13 cellular contexts compared by ENCODE assay signal in the genomic region with DNA sequence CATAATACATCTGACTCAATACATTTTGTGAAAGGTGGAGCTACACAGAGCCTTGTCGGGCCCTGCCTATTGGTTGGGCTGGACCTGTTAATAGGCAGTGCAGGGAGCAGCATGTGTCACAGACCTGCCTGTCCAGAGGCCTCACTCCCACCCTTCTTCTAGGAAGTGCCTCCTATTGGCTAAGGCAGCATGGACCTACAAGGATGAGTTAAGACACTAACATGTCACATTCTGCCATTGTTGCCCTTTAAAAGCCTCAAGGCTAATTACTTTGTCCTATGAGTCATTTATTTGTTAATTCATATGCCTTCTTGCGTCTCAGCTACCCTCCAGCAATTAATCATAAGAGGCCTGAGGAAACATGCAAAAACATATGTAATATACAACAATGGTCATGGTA. TPM values are rescaled to one million over a fixed set of nuclear protein-coding genes. Genes with fewer than 3 reads are reported as not detected.
A peak's percentile ranks its signal among the peaks of the same experiment; 100 is the strongest.
DNase-seq lines count a peak whose midpoint lies in the region; ATAC-seq, FAIRE-seq and TF ChIP-seq lines count a peak whose summit lies in the region.
"Had no signal": no experiment of that assay in that cellular context is flagged by ENCODE, and none has a peak within 500 bp of the region (broad histone marks: within the 10 kb centered on the region; RNA-seq: fewer than 3 reads in every experiment).

No MANE protein-coding gene starts in this region.

- no peak overlapping the region for H3K4me3 ChIP-seq in fibroblast of villous mesenchyme (ENCODE audit: low read depth, low read length)
- H3K4me3 ChIP-seq: cardiac muscle cell had no signal

- DNase-seq in A172 (ENCODE audit: low spot score) (peak; percentile 54), GM12891 (ENCODE audit: insufficient read length, low spot score) (no peak), RPMI7951 (ENCODE audit: low read depth) (peak; percentile 89), fibroblast of villous mesenchyme (ENCODE audit: low read depth) (peak; percentile 86), GM13977 (ENCODE audit: low spot score) (no peak), HuH-7 (ENCODE audit: low spot score) (no peak), NCI-H2081 treated with DMSO at 0.1 percent for 48 hours (lab: John Stamatoyannopoulos, UW) (no peak)
- DNase-seq: naive B cell, SHP77 treated with DMSO at 0.1 percent for 48 hours had no signal

- TF ChIP-seq CTCF in fibroblast of villous mesenchyme (IDR thresholded peaks at IDR 0.05; ENCODE audit: insufficient read depth, low read depth, low read length) = no peak
- no peak for TF ChIP-seq CTCF in GM13977 (IDR thresholded peaks at IDR 0.05; ENCODE audit: extremely low read depth, insufficient read depth, missing control alignments)

- FAIRE-seq in GM12891 (lab: Jason Lieb, UNC) = no peak
- FAIRE-seq: H54 had no signal

- in situ Hi-C loops in GM13977 (cut with MboI; ENCODE audit: low pct_unique_long_range_greater_than_20kb, low sequenced_read_pairs, unreplicated experiment) = no loop called here

- ATAC-seq in HG03108 (IDR thresholded peaks at IDR 0.05; ENCODE audit: unreplicated experiment) = no peak
- ATAC-seq: WTC11 had no signal

- peak; percentile 8; the same call in 1 of the 2 replicates for TF ChIP-seq POLR2A in GM12891 (IDR thresholded peaks at IDR 0.05; ENCODE audit: low read depth, low read length)

TF ChIP-seq in GM12891, 5 proteins besides CTCF, POLR2A, EP300 and RAD21:
- TF ChIP-seq TAF1 (IDR thresholded peaks at IDR 0.05; ENCODE audit: low read depth, low read length) (no peak), POU2F2 (IDR thresholded peaks at IDR 0.05; ENCODE audit: low read depth, low read length) (no peak), PAX5 (IDR thresholded peaks at IDR 0.05; ENCODE audit: insufficient read depth, low read length, severe bottlenecking) (no peak), SPI1 (IDR thresholded peaks at IDR 0.05; ENCODE audit: low read depth, low read length) (no peak), POLR2AphosphoS5 (IDR thresholded peaks at IDR 0.05; ENCODE audit: low read depth, low read length) (no peak)
TF ChIP-seq in GM12891: peak in this region for 0.

RNA-seq across cellular contexts. Expression of gene CD58, which starts 33.4 kb away (rescaled TPM):
- total RNA-seq in A172 (2014; rRNA removed; shearing (Covaris generic)) = 34.9 and 42.4 TPM in 2 replicates
- 88.3 TPM for polyA plus RNA-seq in GM12891 (2012; ENCODE audit: low read depth, missing spikeins)
- total RNA-seq in RPMI7951 (2014; rRNA removed; shearing (Covaris generic)) = 91.5 and 111 TPM in 2 replicates
- total RNA-seq in fibroblast of villous mesenchyme = 9.7 and 13.8 TPM in 2 replicates

Comparison
In these comparisons a context has a peak if more than half of its experiments do, and no peak if none do; other contexts are left out.
1. DNase-seq: peak in A172 (single experiment), RPMI7951 (single experiment) and fibroblast of villous mesenchyme (single experiment); none in GM12891 (single experiment), GM13977 (single experiment), HuH-7 (single experiment) and NCI-H2081 treated with DMSO at 0.1 percent for 48 hours (single experiment).